8 cellular contexts compared by ENCODE assay signal in the genomic region with DNA sequence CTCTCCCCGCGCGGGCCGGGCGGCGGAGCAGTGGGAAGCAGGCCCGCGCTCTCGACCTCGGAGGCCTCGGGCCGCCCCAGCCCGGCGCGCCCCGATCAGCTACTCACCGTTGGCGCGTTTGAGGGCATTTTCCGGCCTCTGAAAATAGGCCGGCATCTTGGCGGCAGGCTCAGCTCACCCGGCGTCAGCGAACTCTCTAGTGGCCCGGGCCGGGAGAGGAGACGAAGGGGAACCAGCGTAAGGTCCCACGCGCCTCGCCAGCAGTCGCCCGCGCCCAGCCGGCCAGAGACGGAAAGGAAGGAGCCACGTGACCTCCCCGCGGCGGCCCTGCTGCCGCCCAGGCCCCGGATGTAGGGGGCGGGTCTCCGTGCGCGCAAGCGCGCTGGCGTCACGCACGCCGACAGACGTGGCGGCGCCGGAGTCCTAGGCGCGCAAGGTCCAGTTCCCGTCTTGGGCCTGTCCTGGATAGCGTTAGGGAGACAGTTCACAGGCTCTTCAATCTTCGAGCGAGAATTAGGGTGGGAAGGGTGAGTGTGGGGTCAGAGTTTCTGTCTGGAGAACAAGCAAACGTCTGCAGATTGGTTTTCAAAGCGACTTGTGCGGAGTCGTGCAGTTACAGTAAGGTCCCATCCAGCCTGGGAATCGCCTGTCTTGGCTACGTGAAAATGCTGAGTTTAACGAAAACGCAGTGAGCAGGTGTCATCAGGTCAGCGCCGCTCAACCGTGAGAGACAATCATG. TPM values are rescaled to one million over a fixed set of nuclear protein-coding genes. Genes with fewer than 3 reads are reported as not detected.
DNase-seq lines count a peak whose midpoint lies in the region; ATAC-seq, FAIRE-seq and TF ChIP-seq lines count a peak whose summit lies in the region.

A gene with protein sequence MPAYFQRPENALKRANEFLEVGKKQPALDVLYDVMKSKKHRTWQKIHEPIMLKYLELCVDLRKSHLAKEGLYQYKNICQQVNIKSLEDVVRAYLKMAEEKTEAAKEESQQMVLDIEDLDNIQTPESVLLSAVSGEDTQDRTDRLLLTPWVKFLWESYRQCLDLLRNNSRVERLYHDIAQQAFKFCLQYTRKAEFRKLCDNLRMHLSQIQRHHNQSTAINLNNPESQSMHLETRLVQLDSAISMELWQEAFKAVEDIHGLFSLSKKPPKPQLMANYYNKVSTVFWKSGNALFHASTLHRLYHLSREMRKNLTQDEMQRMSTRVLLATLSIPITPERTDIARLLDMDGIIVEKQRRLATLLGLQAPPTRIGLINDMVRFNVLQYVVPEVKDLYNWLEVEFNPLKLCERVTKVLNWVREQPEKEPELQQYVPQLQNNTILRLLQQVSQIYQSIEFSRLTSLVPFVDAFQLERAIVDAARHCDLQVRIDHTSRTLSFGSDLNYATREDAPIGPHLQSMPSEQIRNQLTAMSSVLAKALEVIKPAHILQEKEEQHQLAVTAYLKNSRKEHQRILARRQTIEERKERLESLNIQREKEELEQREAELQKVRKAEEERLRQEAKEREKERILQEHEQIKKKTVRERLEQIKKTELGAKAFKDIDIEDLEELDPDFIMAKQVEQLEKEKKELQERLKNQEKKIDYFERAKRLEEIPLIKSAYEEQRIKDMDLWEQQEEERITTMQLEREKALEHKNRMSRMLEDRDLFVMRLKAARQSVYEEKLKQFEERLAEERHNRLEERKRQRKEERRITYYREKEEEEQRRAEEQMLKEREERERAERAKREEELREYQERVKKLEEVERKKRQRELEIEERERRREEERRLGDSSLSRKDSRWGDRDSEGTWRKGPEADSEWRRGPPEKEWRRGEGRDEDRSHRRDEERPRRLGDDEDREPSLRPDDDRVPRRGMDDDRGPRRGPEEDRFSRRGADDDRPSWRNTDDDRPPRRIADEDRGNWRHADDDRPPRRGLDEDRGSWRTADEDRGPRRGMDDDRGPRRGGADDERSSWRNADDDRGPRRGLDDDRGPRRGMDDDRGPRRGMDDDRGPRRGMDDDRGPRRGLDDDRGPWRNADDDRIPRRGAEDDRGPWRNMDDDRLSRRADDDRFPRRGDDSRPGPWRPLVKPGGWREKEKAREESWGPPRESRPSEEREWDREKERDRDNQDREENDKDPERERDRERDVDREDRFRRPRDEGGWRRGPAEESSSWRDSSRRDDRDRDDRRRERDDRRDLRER (N-terminal part only) (minus strand): TSS at position 297 of the 739 bp plus-strand sequence. CDS start 141 bp downstream, at position 156.

- DNase-seq in NCI-H1436 treated with DMSO at 0.1 percent for 48 hours (lab: John Stamatoyannopoulos, UW) (peak; percentile 81), astrocyte (ENCODE audit: low read depth) (peak; percentile 73), hepatic stellate cell (ENCODE audit: low spot score) (peak; percentile 91), vagina (ENCODE audit: extremely low spot score in 2 of 2) (peak in 1 of 2 donors; percentile 92)
- DNase-seq in T-helper 2 cell treated with Interferon-gamma antibody and Interleukin-4, amounts not matched to agents 5 μg/mL and 100 μg/mL, for 36 hours (ENCODE audit: low spot score) = peak; percentile 95

- H3K4me3 ChIP-seq in astrocyte (ENCODE audit: insufficient read depth, low read depth, low read length) (peak within 1 kb of the TSS; percentile 99), rectal smooth muscle tissue (ENCODE audit: low read length) (peak within 1 kb of the TSS; percentile 97), vagina (peak within 1 kb of the TSS; percentile 78 to 94)

- TF ChIP-seq CTCF in astrocyte (IDR thresholded peaks at IDR 0.05; ENCODE audit: insufficient read depth, low read depth, low read length) = no peak
- TF ChIP-seq CTCF in vagina (IDR thresholded peaks at IDR 0.05) = no peak

- peak within 1 kb of the TSS; percentile 93 for H3K4me3 Mint-ChIP-seq in T-helper 2 cell treated with Interferon-gamma antibody and Interleukin-4, amounts not matched to agents 5 μg/mL and 100 μg/mL, for 36 hours
- peak within 1 kb of the TSS; percentile 100 for H3K4me3 Mint-ChIP-seq in astrocyte (ENCODE audit: unreplicated experiment)

- TF ChIP-seq POLR2A in vagina (IDR thresholded peaks at IDR 0.05) = peak in 1 of 2 donors; percentile 88

- peaks cover 38% of the 10 kb centered on the region for H3K4me1 Mint-ChIP-seq in T-helper 2 cell treated with Interferon-gamma antibody and Interleukin-4, amounts not matched to agents 5 μg/mL and 100 μg/mL, for 36 hours (ENCODE audit: low read depth)
- H3K4me1 Mint-ChIP-seq in astrocyte (ENCODE audit: low read depth, unreplicated experiment) = peaks cover 9% of the 10 kb centered on the region

- H3K4me1 ChIP-seq in astrocyte (ENCODE audit: insufficient read depth, low read length) (peaks cover 10% of the 10 kb centered on the region), rectal smooth muscle tissue (ENCODE audit: control insufficient read depth, insufficient read depth, low read length) (peaks cover 17% of the 10 kb centered on the region), vagina (peaks cover 38% of the 10 kb centered on the region)

- no peaks in the 10 kb centered on the region for H3K27me3 Mint-ChIP-seq in T-helper 2 cell treated with Interferon-gamma antibody and Interleukin-4, amounts not matched to agents 5 μg/mL and 100 μg/mL, for 36 hours (ENCODE audit: low read depth)
- no peaks in the 10 kb centered on the region for H3K27me3 Mint-ChIP-seq in astrocyte (ENCODE audit: low read depth, unreplicated experiment)

- H3K79me2 ChIP-seq in astrocyte (ENCODE audit: insufficient read depth, low read length) = peaks cover 57% of the 10 kb centered on the region

- H3K4me2 ChIP-seq in astrocyte (ENCODE audit: low read length) = peak within 1 kb of the TSS; percentile 95

- intact Hi-C loops in vagina (cut with DNase I) = no loop called here

- H3K9ac ChIP-seq in astrocyte (ENCODE audit: low read length) (peak within 1 kb of the TSS; percentile 100), rectal smooth muscle tissue (ENCODE audit: low read length) (peak within 1 kb of the TSS; percentile 99)

- H3K27ac ChIP-seq in astrocyte (ENCODE audit: low read depth, low read length) = peak within 1 kb of the TSS; percentile 98
- H3K27ac ChIP-seq in rectal smooth muscle tissue (ENCODE audit: low read depth, low read length) = peak within 1 kb of the TSS; percentile 98
- H3K27ac ChIP-seq in vagina = peak within 1 kb of the TSS; percentile 89

- H2AFZ ChIP-seq in astrocyte (ENCODE audit: low read depth, low read length) = peak within 1 kb of the TSS; percentile 88

- H3K36me3 ChIP-seq in astrocyte (ENCODE audit: insufficient read depth, low read length) = no peaks in the 10 kb centered on the region
- H3K36me3 ChIP-seq in rectal smooth muscle tissue (ENCODE audit: control insufficient read depth, insufficient read depth, low read length) = no peaks in the 10 kb centered on the region
- no peaks in the 10 kb centered on the region for H3K36me3 ChIP-seq in vagina

- no peaks in the 10 kb centered on the region for H3K9me3 Mint-ChIP-seq in T-helper 2 cell treated with Interferon-gamma antibody and Interleukin-4, amounts not matched to agents 5 μg/mL and 100 μg/mL, for 36 hours
- no peaks in the 10 kb centered on the region for H3K9me3 Mint-ChIP-seq in astrocyte (ENCODE audit: unreplicated experiment)

- no peaks in the 10 kb centered on the region for H3K27me3 ChIP-seq in astrocyte (ENCODE audit: insufficient read depth, low read length)
- H3K27me3 ChIP-seq in rectal smooth muscle tissue (ENCODE audit: control insufficient read depth, insufficient read depth, low read length) = no peaks in the 10 kb centered on the region
- H3K27me3 ChIP-seq in vagina = no peaks in the 10 kb centered on the region

- H3K9me3 ChIP-seq in astrocyte (ENCODE audit: insufficient read depth, low read depth, low read length) (no peaks in the 10 kb centered on the region), vagina (no peaks in the 10 kb centered on the region)

- H4K20me1 ChIP-seq in astrocyte (ENCODE audit: insufficient read depth, low read length) = peaks cover 42% of the 10 kb centered on the region

- H3K36me3 Mint-ChIP-seq in T-helper 2 cell treated with Interferon-gamma antibody and Interleukin-4, amounts not matched to agents 5 μg/mL and 100 μg/mL, for 36 hours (ENCODE audit: low read depth) = peaks cover 46% of the 10 kb centered on the region
- H3K36me3 Mint-ChIP-seq in astrocyte (ENCODE audit: low read depth, unreplicated experiment) = peaks cover 2% of the 10 kb centered on the region

- FAIRE-seq in astrocyte (lab: Jason Lieb, UNC) = no peak

- peak within 1 kb of the TSS; percentile 96 for H3K27ac Mint-ChIP-seq in T-helper 2 cell treated with Interferon-gamma antibody and Interleukin-4, amounts not matched to agents 5 μg/mL and 100 μg/mL, for 36 hours
- H3K27ac Mint-ChIP-seq in astrocyte (ENCODE audit: unreplicated experiment) = peak within 1 kb of the TSS; percentile 100

- ATAC-seq in GM18498 (IDR thresholded peaks at IDR 0.05; ENCODE audit: unreplicated experiment) = peak; percentile 85
- ATAC-seq in HG02840 (IDR thresholded peaks at IDR 0.05; ENCODE audit: low FRiP score, unreplicated experiment) = peak; percentile 78

RNA-seq across cellular contexts. Expression of the gene that starts here (rescaled TPM):
- total RNA-seq in astrocyte (137 and 146 TPM in 2 replicates), vagina (100 TPM)
